In genomic region chr6:168163096-168163731, GRCh38 we compare ENCODE assay signal across 16 cellular contexts.
DNase-seq lines count a peak whose midpoint lies in the region; ATAC-seq and TF ChIP-seq lines count a peak whose summit lies in the region.
"Had no signal": no experiment of that assay in that cellular context is flagged by ENCODE, and none has a peak within 500 bp of the region (broad histone marks: within the 10 kb centered on the region; RNA-seq: fewer than 3 reads in every experiment).

No MANE protein-coding gene starts in this region.

- no peak for DNase-seq in left ventricle myocardium superior
- no peak for DNase-seq in right cardiac atrium
- peak; percentile 85 for DNase-seq in esophagus muscularis mucosa (ENCODE audit: extremely low spot score)
- DNase-seq in Karpas-422 = no peak
- DNase-seq: activated CD4-positive, alpha-beta T cell treated with anti-CD3 and anti-CD28 coated beads for 1 hour; KBM-7; NCI-H2081; SW 1271 had no signal

- TF ChIP-seq EP300 in esophagus muscularis mucosa (IDR thresholded peaks at IDR 0.05) = no peak

- H3K9me3 ChIP-seq in right cardiac atrium (ENCODE audit: control insufficient read depth, low read length) (no peaks in the 10 kb centered on the region), esophagus muscularis mucosa (no peaks in the 10 kb centered on the region), Karpas-422 (ENCODE audit: low read length) (no peaks in the 10 kb centered on the region)
- H3K9me3 ChIP-seq: breast epithelium had no signal

- H3K4me3 Mint-ChIP-seq in nephron = peak overlapping the region in 2 of 3 experiments; percentile 12 to 37
- H3K4me3 Mint-ChIP-seq: activated T-helper 1 cell treated with anti-CD3 and anti-CD28 coated beads, Interleukin-12 subunit alpha, Interleukin-12 subunit beta, Interleukin-2, Interleukin-4 antibody, amounts not matched to agents 30 ng/mL and 10 ng/mL and 1 ng/mL, durations not matched to agents 14 hours and 24 hours and 36 hours had no signal

- H3K27me3 Mint-ChIP-seq in nephron (ENCODE audit: low read depth) = peaks cover 26% of the 10 kb centered on the region

- peaks cover 27% of the 10 kb centered on the region for H3K4me1 Mint-ChIP-seq in nephron

- H4K20me1 ChIP-seq in Karpas-422 (ENCODE audit: insufficient read depth, low read depth, low read length) = no peaks in the 10 kb centered on the region

- H3K27ac ChIP-seq in right cardiac atrium (ENCODE audit: low read length) (no peak overlapping the region), esophagus muscularis mucosa (replicated peaks in 1 of 4) (no peak overlapping the region), Karpas-422 (ENCODE audit: low read length) (no peak overlapping the region)
- H3K27ac ChIP-seq: breast epithelium, tibial nerve had no signal

- no peaks in the 10 kb centered on the region for H3K27me3 ChIP-seq in right cardiac atrium (ENCODE audit: control insufficient read depth, insufficient read depth)
- no peaks in the 10 kb centered on the region for H3K27me3 ChIP-seq in esophagus muscularis mucosa
- no peaks in the 10 kb centered on the region for H3K27me3 ChIP-seq in Karpas-422 (ENCODE audit: low read length)
- H3K27me3 ChIP-seq: breast epithelium, tibial nerve had no signal

- no peak overlapping the region for H3K9ac ChIP-seq in Karpas-422 (ENCODE audit: low read length)

- H3K9me3 Mint-ChIP-seq in nephron = no peaks in the 10 kb centered on the region

- no peaks in the 10 kb centered on the region for H3K79me2 ChIP-seq in Karpas-422 (ENCODE audit: low read length)

- 61% methylated on average over 14 of the region's 14 CpGs for WGBS in right cardiac atrium
- 71% methylated on average over 13 of the region's 14 CpGs for WGBS in esophagus muscularis mucosa

- H2AFZ ChIP-seq in Karpas-422 (ENCODE audit: low read length) = no peak overlapping the region

- intact Hi-C loops in left ventricle myocardium superior (cut with micrococcal nuclease) = no loop called here
- intact Hi-C loops in right cardiac atrium (cut with DNase I) = no loop called here
- intact Hi-C loops in esophagus muscularis mucosa (cut with DNase I) = no loop called here

- no peak for TF ChIP-seq CTCF in esophagus muscularis mucosa (IDR thresholded peaks at IDR 0.05)
- TF ChIP-seq CTCF in nephron (IDR thresholded peaks at IDR 0.05; ENCODE audit: unreplicated experiment in 3 of 3) = no peak

- H3K27ac Mint-ChIP-seq in nephron = peak overlapping the region in 2 of 3 experiments; percentile 65 to 76
- H3K27ac Mint-ChIP-seq: activated T-helper 1 cell treated with anti-CD3 and anti-CD28 coated beads, Interleukin-12 subunit alpha, Interleukin-12 subunit beta, Interleukin-2, Interleukin-4 antibody, amounts not matched to agents 30 ng/mL and 10 ng/mL and 1 ng/mL, durations not matched to agents 14 hours and 24 hours and 36 hours had no signal

- ATAC-seq in left ventricle myocardium superior (peak; percentile 45), right cardiac atrium (no peak), GM21717 (IDR thresholded peaks at IDR 0.05; ENCODE audit: unreplicated experiment) (no peak), HG02678 (IDR thresholded peaks at IDR 0.05; ENCODE audit: unreplicated experiment) (no peak), GM21737 (IDR thresholded peaks at IDR 0.05; ENCODE audit: unreplicated experiment) (no peak)
- ATAC-seq: HCT116 had no signal

- no peaks in the 10 kb centered on the region for H3K9me2 ChIP-seq in Karpas-422 (replicated peaks; ENCODE audit: insufficient read depth, low read length)

- H3K4me3 ChIP-seq in right cardiac atrium (ENCODE audit: low read length) (no peak overlapping the region), esophagus muscularis mucosa (no peak overlapping the region), Karpas-422 (ENCODE audit: low read length) (no peak overlapping the region)
- H3K4me3 ChIP-seq: breast epithelium, tibial nerve had no signal

- H3K36me3 Mint-ChIP-seq in nephron (ENCODE audit: low read depth) = no peaks in the 10 kb centered on the region

- TF ChIP-seq POLR2A in esophagus muscularis mucosa (IDR thresholded peaks at IDR 0.05; ENCODE audit: low read depth) = no peak

- H3K4me1 ChIP-seq in right cardiac atrium (ENCODE audit: control insufficient read depth, insufficient read depth, low read length) (no peaks in the 10 kb centered on the region), esophagus muscularis mucosa (peaks cover 0 to 15% (median 13%) of the 10 kb centered on the region in 4 donors), Karpas-422 (ENCODE audit: low read length) (no peaks in the 10 kb centered on the region)

- H3K4me2 ChIP-seq in Karpas-422 (ENCODE audit: low read depth, low read length, poor library complexity, severe bottlenecking) = no peak overlapping the region

- H3K36me3 ChIP-seq in esophagus muscularis mucosa = no peaks in the 10 kb centered on the region
- H3K36me3 ChIP-seq in Karpas-422 (ENCODE audit: insufficient read depth, low read length) = no peaks in the 10 kb centered on the region
- H3K36me3 ChIP-seq: breast epithelium, tibial nerve had no signal
